ENCODE assay signal across 19 cellular contexts in the genomic region with DNA sequence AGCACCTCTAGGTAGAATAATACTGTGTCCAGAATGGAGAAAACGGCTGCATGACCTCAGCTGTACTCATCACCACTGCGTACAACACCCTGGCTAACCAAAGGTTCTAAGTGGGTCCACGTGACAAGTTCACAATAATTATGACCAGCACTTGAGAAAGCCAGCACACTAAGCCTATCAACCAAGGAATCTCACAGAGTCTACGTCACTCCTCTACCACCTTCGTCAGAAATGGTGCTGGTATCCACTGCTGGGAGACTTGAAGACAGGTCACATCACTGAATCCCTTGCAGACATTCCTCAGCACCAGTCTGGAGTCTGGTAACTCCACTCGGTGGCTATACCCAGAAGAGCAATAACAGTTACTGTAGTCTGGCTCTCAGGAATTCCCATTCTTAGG. TPM values are rescaled to one million over a fixed set of nuclear protein-coding genes. Genes with fewer than 3 reads are reported as not detected.
"Had no signal": no experiment of that assay in that cellular context is flagged by ENCODE, and none has a peak within 500 bp of the region (broad histone marks: within the 10 kb centered on the region; RNA-seq: fewer than 3 reads in every experiment).

No MANE protein-coding gene starts in this region.

- H3K27ac ChIP-seq: brain microvascular endothelial cell, foreskin keratinocyte, tibial artery had no signal

- DNase-seq: activated CD4-positive, alpha-beta T cell treated with anti-CD3 and anti-CD28 coated beads, Interleukin-2, amount 50 U/mL, for 1 hour; activated CD8-positive, alpha-beta memory T cell treated with anti-CD3 and anti-CD28 coated beads for 24 hours; activated naive CD4-positive, alpha-beta T cell; activated naive CD8-positive, alpha-beta T cell treated with anti-CD3 and anti-CD28 coated beads, Interleukin-2, amount 10 ng/mL, durations not matched to agents 7 days and 5 days; brain microvascular endothelial cell; effector memory CD4-positive, alpha-beta T cell; foreskin keratinocyte; glutamatergic neuron; hypothalamus; nephron progenitor cell; occipital lobe; stimulated activated CD4-positive, alpha-beta T cell treated with anti-CD3 and anti-CD28 coated beads, Interleukin-15, amount 100 ng/mL, for 24 hours; stimulated activated CD4-positive, alpha-beta T cell treated with anti-CD3 and anti-CD28 coated beads, Interleukin-4, amount 100 ng/mL, for 1 hour; stimulated activated naive B cell treated with anti-CD40 and anti-IgM and Interleukin-4, amounts not matched to agents 10 μg/mL and 1 μg/mL and 100 μg/mL, for 72 hours; tibial artery had no signal

- H3K27me3 ChIP-seq: brain microvascular endothelial cell, foreskin keratinocyte, tibial artery had no signal

- H3K9me3 ChIP-seq: tibial artery had no signal

- H3K36me3 ChIP-seq: brain microvascular endothelial cell, tibial artery had no signal

- H3K4me1 Mint-ChIP-seq: stimulated activated naive B cell treated with anti-CD40 and anti-IgM and Interleukin-4, amounts not matched to agents 10 μg/mL and 1 μg/mL and 100 μg/mL, for 72 hours had no signal

- ATAC-seq: activated CD4-positive, CD25-positive, alpha-beta regulatory T cell treated with anti-CD3 and anti-CD28 coated beads, Interleukin-2, amount 50 U/mL, for 24 hours; foreskin keratinocyte; stimulated activated naive B cell treated with anti-CD40 and anti-IgM and Interleukin-4, amounts not matched to agents 10 μg/mL and 1 μg/mL and 100 μg/mL, for 72 hours had no signal

- H3K4me3 ChIP-seq: tibial artery had no signal

- H3K9me3 Mint-ChIP-seq: T-helper 2 cell treated with Interferon-gamma antibody and Interleukin-4, amounts not matched to agents 5 μg/mL and 100 μg/mL, for 36 hours had no signal

- H3K4me3 Mint-ChIP-seq: activated naive CD8-positive, alpha-beta T cell treated with anti-CD3 and anti-CD28 coated beads, Interleukin-2, amount 10 ng/mL, durations not matched to agents 7 days and 5 days; activated T-helper 1 cell treated with anti-CD3 and anti-CD28 coated beads, Interleukin-12 subunit alpha, Interleukin-12 subunit beta, Interleukin-2, Interleukin-4 antibody, amounts not matched to agents 30 ng/mL and 10 ng/mL and 1 ng/mL, durations not matched to agents 14 hours and 24 hours and 36 hours; nephron progenitor cell; stimulated activated naive B cell treated with anti-CD40 and anti-IgM and Interleukin-4, amounts not matched to agents 10 μg/mL and 1 μg/mL and 100 μg/mL, for 72 hours; T-helper 2 cell treated with Interferon-gamma antibody and Interleukin-4, amounts not matched to agents 5 μg/mL and 100 μg/mL, for 36 hours had no signal

- H3K27ac Mint-ChIP-seq: activated naive CD8-positive, alpha-beta T cell treated with anti-CD3 and anti-CD28 coated beads, Interleukin-2, amount 10 ng/mL, durations not matched to agents 7 days and 5 days; activated T-helper 1 cell treated with anti-CD3 and anti-CD28 coated beads, Interleukin-12 subunit alpha, Interleukin-12 subunit beta, Interleukin-2, Interleukin-4 antibody, amounts not matched to agents 30 ng/mL and 10 ng/mL and 1 ng/mL, durations not matched to agents 14 hours and 24 hours and 36 hours; nephron progenitor cell; stimulated activated naive B cell treated with anti-CD40 and anti-IgM and Interleukin-4, amounts not matched to agents 10 μg/mL and 1 μg/mL and 100 μg/mL, for 72 hours; T-helper 2 cell treated with Interferon-gamma antibody and Interleukin-4, amounts not matched to agents 5 μg/mL and 100 μg/mL, for 36 hours had no signal

- H3K36me3 Mint-ChIP-seq: activated naive CD8-positive, alpha-beta T cell treated with anti-CD3 and anti-CD28 coated beads, Interleukin-2, amount 10 ng/mL, durations not matched to agents 7 days and 5 days; stimulated activated naive B cell treated with anti-CD40 and anti-IgM and Interleukin-4, amounts not matched to agents 10 μg/mL and 1 μg/mL and 100 μg/mL, for 72 hours had no signal

- H3K4me1 ChIP-seq: foreskin keratinocyte, tibial artery had no signal

RNA-seq across cellular contexts. Expression of a gene that starts 40.8 kb away (rescaled TPM):
- total RNA-seq: activated T-helper 1 cell treated with anti-CD3 and anti-CD28 coated beads, Interleukin-12 subunit alpha, Interleukin-12 subunit beta, Interleukin-2, Interleukin-4 antibody, amounts not matched to agents 30 ng/mL and 10 ng/mL and 1 ng/mL, durations not matched to agents 14 hours and 24 hours and 36 hours; skeletal muscle tissue had no signal
